13 cellular contexts compared by ENCODE assay signal in the genomic region with DNA sequence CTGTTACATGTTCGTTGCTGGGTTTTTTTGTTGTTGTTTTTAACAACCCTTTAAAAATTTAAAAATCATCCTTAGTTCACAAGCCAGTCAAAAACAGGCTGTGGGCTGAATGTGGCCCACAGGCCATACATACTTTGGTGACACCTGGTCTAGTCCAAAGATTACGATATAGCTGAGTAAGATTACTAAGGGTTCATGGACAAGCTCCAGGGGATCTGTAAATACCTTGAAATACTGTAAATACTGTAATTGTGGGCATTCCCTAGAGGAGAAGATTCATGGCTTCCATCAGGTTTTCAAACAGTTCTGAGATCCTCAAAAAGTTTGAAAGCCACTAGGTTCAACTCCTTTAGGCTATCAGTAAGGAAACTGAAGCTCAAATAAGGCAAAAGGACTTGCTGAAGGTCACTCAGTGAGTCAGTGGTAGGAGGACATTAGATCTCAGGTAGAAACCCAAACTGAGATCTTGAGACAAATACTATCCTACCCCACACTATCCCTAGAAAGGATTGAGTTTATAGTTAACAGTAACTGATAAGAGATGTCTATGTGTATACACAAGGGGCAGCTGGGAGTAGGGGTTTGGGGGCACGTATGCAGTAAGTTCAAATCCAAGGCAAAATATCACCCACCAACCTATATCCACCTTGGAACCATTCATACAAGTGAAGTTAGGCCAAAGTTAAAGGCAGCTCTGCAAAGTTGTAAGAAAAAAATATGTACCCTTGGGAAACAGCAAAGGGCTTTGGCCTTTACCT. TPM values are rescaled to one million over a fixed set of nuclear protein-coding genes. Genes with fewer than 3 reads are reported as not detected.
DNase-seq lines count a peak whose midpoint lies in the region; ATAC-seq and TF ChIP-seq lines count a peak whose summit lies in the region.
"Had no signal": no experiment of that assay in that cellular context is flagged by ENCODE, and none has a peak within 500 bp of the region (broad histone marks: within the 10 kb centered on the region; RNA-seq: fewer than 3 reads in every experiment).

No MANE protein-coding gene starts in this region.

- peak overlapping the region; percentile 41 for H3K27ac ChIP-seq in PC-9

- no peak overlapping the region for H2AFZ ChIP-seq in PC-9

- H3K27me3 ChIP-seq in PC-9 (ENCODE audit: insufficient read depth, low read depth), result no peaks in the 10 kb centered on the region
- H3K27me3 ChIP-seq: esophagus squamous epithelium, heart left ventricle had no signal

- H3K4me1 Mint-ChIP-seq in memory B cell (peaks cover 34% of the 10 kb centered on the region), type B pancreatic cell (ENCODE audit: unreplicated experiment) (peaks cover 12% of the 10 kb centered on the region)

- H3K9me3 ChIP-seq in PC-9 (ENCODE audit: insufficient read depth, low read depth), result no peaks in the 10 kb centered on the region
- H3K9me3 ChIP-seq: esophagus squamous epithelium, heart left ventricle had no signal

- no peak overlapping the region for H3K4me2 ChIP-seq in PC-9

- H3K36me3 ChIP-seq in PC-9 (ENCODE audit: low read depth), result peaks cover 14% of the 10 kb centered on the region

- intact Hi-C loops in Right ventricle myocardium inferior (cut with DNase I) (no loop called here), cardiac septum (cut with DNase I) (no loop called here), PC-9 (cut with micrococcal nuclease; ENCODE audit: unreplicated experiment) (no loop called here)

- H3F3A ChIP-seq in PC-9 (ENCODE audit: insufficient read depth, low read depth), result peaks cover 4% of the 10 kb centered on the region; the same call in 1 of the 2 replicates

- H3K4me3 ChIP-seq in PC-9, result no peak overlapping the region
- H3K4me3 ChIP-seq: esophagus squamous epithelium, heart left ventricle had no signal

- H3K36me3 Mint-ChIP-seq in memory B cell (peaks cover 16% of the 10 kb centered on the region), type B pancreatic cell (peaks cover 32% of the 10 kb centered on the region)

- H3K79me2 ChIP-seq in PC-9 (ENCODE audit: low read depth), result peaks cover 40% of the 10 kb centered on the region

- H3K9me3 Mint-ChIP-seq in memory B cell (no peaks in the 10 kb centered on the region), type B pancreatic cell (no peaks in the 10 kb centered on the region)

- no peaks in the 10 kb centered on the region for H3K9me2 ChIP-seq in PC-9 (ENCODE audit: insufficient read depth)

- H4K20me1 ChIP-seq in PC-9 (ENCODE audit: insufficient read depth), result peaks cover 7% of the 10 kb centered on the region

- no peak for DNase-seq in Right ventricle myocardium inferior (ENCODE audit: missing footprints)
- no peak for DNase-seq in cardiac septum (ENCODE audit: low spot score)
- no peak for DNase-seq in PC-9
- no peak for DNase-seq in memory B cell (ENCODE audit: low spot score in 2 of 2)
- no peak for DNase-seq in type B pancreatic cell (ENCODE audit: extremely low spot score, unreplicated experiment)
- no peak for DNase-seq in NCI-H2029 (lab: John Stamatoyannopoulos, UW)
- no peak for DNase-seq in OCI-M2 (lab: John Stamatoyannopoulos, UW; ENCODE audit: unreplicated experiment)
- DNase-seq in stimulated activated CD4-positive, alpha-beta T cell treated with anti-CD3 and anti-CD28 coated beads, Interleukin-2, amount 100 ng/mL, for 48 hours, result no peak
- DNase-seq: esophagus squamous epithelium, H7, heart left ventricle, MM.1S, NCI-H2081 treated with DMSO at 0.1 percent for 48 hours had no signal

- peaks cover 18% of the 10 kb centered on the region for H3K4me1 ChIP-seq in PC-9 (replicated peaks; ENCODE audit: insufficient read depth)

- POLR2A ChIA-PET in PC-9 (lab: Charles Lee; ENCODE audit: unreplicated experiment), result no interaction called here

- H3K27me3 Mint-ChIP-seq in memory B cell, result no peaks in the 10 kb centered on the region
- H3K27me3 Mint-ChIP-seq in type B pancreatic cell, result no peaks in the 10 kb centered on the region

- H3K4me3 Mint-ChIP-seq in memory B cell (no peak overlapping the region), type B pancreatic cell (no peak overlapping the region)

- no peak for TF ChIP-seq CTCF in PC-9 (conservative IDR thresholded peaks at IDR 0.05)
- no peak for TF ChIP-seq CTCF in type B pancreatic cell (conservative IDR thresholded peaks at IDR 0.05)

- CTCF ChIA-PET in PC-9 (lab: Charles Lee), result interaction anchor here (0.6 kb wide), 2 partner anchors 196 to 201 kb away, joined by 3 read pairs; no protein-coding TSS in a partner anchor

- H3K27ac Mint-ChIP-seq in memory B cell (peak overlapping the region; percentile 86), type B pancreatic cell (peak overlapping the region; percentile 69)

- BruUV-seq in PC-9 (replicated peaks; lab: Mats Ljungman, UMichigan), result no TSS peak

- ATAC-seq in Right ventricle myocardium inferior (peak; percentile 11), memory B cell (ENCODE audit: low read depth) (no peak)

RNA-seq across cellular contexts. Expression of gene RAB14, which starts 17.8 kb away (rescaled TPM):
- total RNA-seq in Right ventricle myocardium inferior, result 52.6 TPM
- 49.9 TPM for total RNA-seq in cardiac septum
- 58.1 and 82.6 TPM in 2 replicates for total RNA-seq in PC-9 (2021)
- 59.4 and 83.7 TPM in 2 replicates for total RNA-seq in type B pancreatic cell (ENCODE audit: low replicate concordance)
